11 cellular contexts compared by ENCODE assay signal in the genomic region with DNA sequence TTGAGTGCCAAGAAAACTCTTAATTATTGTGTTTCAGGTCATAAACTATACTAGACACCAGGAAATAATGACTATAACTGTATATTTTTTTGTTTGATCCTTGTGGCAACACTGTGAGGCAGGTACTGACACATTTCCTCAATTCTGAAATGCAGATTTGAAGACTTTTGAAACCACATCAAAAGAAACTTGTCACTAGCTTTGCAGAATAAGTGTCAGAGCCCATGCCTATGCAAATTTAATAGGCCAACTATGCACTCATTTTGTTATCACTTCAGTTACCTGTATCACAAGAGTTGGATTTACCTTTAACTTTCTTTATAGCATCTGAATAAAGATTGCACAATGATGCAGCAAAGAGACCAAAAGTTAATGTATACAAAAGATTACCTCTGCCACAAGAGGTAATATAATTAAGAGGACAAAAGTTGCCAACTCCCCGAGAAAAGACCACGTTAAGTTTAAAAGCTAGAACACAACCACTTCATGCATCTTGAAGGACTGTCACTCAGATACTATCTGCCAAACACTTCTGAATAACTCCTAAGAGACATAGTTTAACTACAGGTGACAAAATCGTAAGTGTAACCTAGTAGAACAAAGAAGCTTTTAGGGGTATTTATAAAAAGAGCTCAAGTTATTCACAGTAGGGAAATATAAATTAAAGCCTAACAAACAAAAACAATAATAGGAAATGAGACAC.
DNase-seq lines count a peak whose midpoint lies in the region; ATAC-seq and TF ChIP-seq lines count a peak whose summit lies in the region.
"Had no signal": no experiment of that assay in that cellular context is flagged by ENCODE, and none has a peak within 500 bp of the region (broad histone marks: within the 10 kb centered on the region; RNA-seq: fewer than 3 reads in every experiment).

No MANE protein-coding gene starts in this region.

- ATAC-seq in natural killer cell (peak; percentile 35 to 75 (median 71)), HG02678 (IDR thresholded peaks at IDR 0.05; ENCODE audit: unreplicated experiment) (peak; percentile 85)
- no peak for ATAC-seq in natural killer cell treated with Interleukin-12 subunit alpha and Interleukin-12 subunit beta and Interleukin-15 and Interleukin-18, amount 100 ng/mL, for 72 hours
- ATAC-seq in stimulated activated naive CD8-positive, alpha-beta T cell treated with anti-CD3 and anti-CD28 coated beads, Interleukin-15, Interleukin-2, amounts not matched to agents 100 U/mL and 50 U/mL, for 24 hours: peak; percentile 98

- H3K36me3 Mint-ChIP-seq in natural killer cell: no peaks in the 10 kb centered on the region
- peaks cover 10% of the 10 kb centered on the region for H3K36me3 Mint-ChIP-seq in natural killer cell treated with Interleukin-12 subunit alpha and Interleukin-12 subunit beta and Interleukin-15 and Interleukin-18, amount 100 ng/mL, for 72 hours

- no peaks in the 10 kb centered on the region for H3K9me3 ChIP-seq in MM.1S (replicated peaks; ENCODE audit: insufficient read depth, low read length)
- no peaks in the 10 kb centered on the region for H3K9me3 ChIP-seq in suprapubic skin
- H3K9me3 ChIP-seq: ovary had no signal

- peaks cover 2 to 5% of the 10 kb centered on the region in 2 donors for H3K9me3 Mint-ChIP-seq in natural killer cell
- H3K9me3 Mint-ChIP-seq in natural killer cell treated with Interleukin-12 subunit alpha and Interleukin-12 subunit beta and Interleukin-15 and Interleukin-18, amount 100 ng/mL, for 72 hours: peaks cover 3% of the 10 kb centered on the region

- TF ChIP-seq CTCF in natural killer cell (IDR thresholded peaks at IDR 0.05) (no peak), MM.1S (IDR thresholded peaks at IDR 0.05; ENCODE audit: low read length) (no peak), suprapubic skin (IDR thresholded peaks at IDR 0.05) (no peak)

- H3K27me3 Mint-ChIP-seq in natural killer cell (ENCODE audit: low read depth in 2 of 2): peaks cover 0 to 6% of the 10 kb centered on the region in 2 donors
- peaks cover 3 to 10% of the 10 kb centered on the region in 2 donors for H3K27me3 Mint-ChIP-seq in natural killer cell treated with Interleukin-12 subunit alpha and Interleukin-12 subunit beta and Interleukin-15 and Interleukin-18, amount 100 ng/mL, for 72 hours

- H3F3A ChIP-seq in MM.1S (ENCODE audit: insufficient read depth, low read length): peaks cover 3% of the 10 kb centered on the region; the same call in 1 of the 2 replicates

- H3K9me2 ChIP-seq in MM.1S (replicated peaks; ENCODE audit: insufficient read depth, low read length): no peaks in the 10 kb centered on the region

- H3K4me1 ChIP-seq in MM.1S (ENCODE audit: low read length) (peaks cover 24% of the 10 kb centered on the region), suprapubic skin (no peaks in the 10 kb centered on the region)
- H3K4me1 ChIP-seq: BLaER1 treated with 17β-estradiol and CSF1 and Interleukin-3, amounts not matched to agents 10 nM and 100 nM had no signal

- no peak for TF ChIP-seq EP300 in suprapubic skin (IDR thresholded peaks at IDR 0.05)

- no peak overlapping the region for H3K4me3 Mint-ChIP-seq in natural killer cell
- H3K4me3 Mint-ChIP-seq in natural killer cell treated with Interleukin-12 subunit alpha and Interleukin-12 subunit beta and Interleukin-15 and Interleukin-18, amount 100 ng/mL, for 72 hours: no peak overlapping the region

- H3K36me3 ChIP-seq in MM.1S (replicated peaks; ENCODE audit: insufficient read depth, low read length) (no peaks in the 10 kb centered on the region), suprapubic skin (no peaks in the 10 kb centered on the region)
- H3K36me3 ChIP-seq: BLaER1 treated with 17β-estradiol and CSF1 and Interleukin-3, amounts not matched to agents 10 nM and 100 nM; ovary had no signal

- no peak overlapping the region for H3K9ac ChIP-seq in MM.1S (ENCODE audit: low read length)
- H3K9ac ChIP-seq: BLaER1 treated with 17β-estradiol and CSF1 and Interleukin-3, amounts not matched to agents 10 nM and 100 nM had no signal

- no peak for TF ChIP-seq POLR2A in suprapubic skin (IDR thresholded peaks at IDR 0.05)

- peaks cover 0 to 21% of the 10 kb centered on the region in 2 donors for H3K4me1 Mint-ChIP-seq in natural killer cell
- H3K4me1 Mint-ChIP-seq in natural killer cell treated with Interleukin-12 subunit alpha and Interleukin-12 subunit beta and Interleukin-15 and Interleukin-18, amount 100 ng/mL, for 72 hours (ENCODE audit: low read depth in 2 of 2): no peaks in the 10 kb centered on the region

- H3K4me3 ChIP-seq in MM.1S (ENCODE audit: low read length) (no peak overlapping the region), suprapubic skin (no peak overlapping the region)
- H3K4me3 ChIP-seq: BLaER1 treated with 17β-estradiol and CSF1 and Interleukin-3, amounts not matched to agents 10 nM and 100 nM; ovary had no signal

- WGBS in suprapubic skin: 43% methylated on average over 3 of the region's 3 CpGs

- no peaks in the 10 kb centered on the region for H3K79me2 ChIP-seq in MM.1S (ENCODE audit: low read length)

- H2AFZ ChIP-seq in MM.1S (ENCODE audit: low read length): no peak overlapping the region

- peak overlapping the region; percentile 40 for H3K4me2 ChIP-seq in MM.1S (ENCODE audit: low read depth, low read length)
- H3K4me2 ChIP-seq: BLaER1 treated with 17β-estradiol and CSF1 and Interleukin-3, amounts not matched to agents 10 nM and 100 nM had no signal

- H3K27me3 ChIP-seq in MM.1S (replicated peaks; ENCODE audit: insufficient read depth, low read length): no peaks in the 10 kb centered on the region
- H3K27me3 ChIP-seq in suprapubic skin: no peaks in the 10 kb centered on the region
- H3K27me3 ChIP-seq: BLaER1 treated with 17β-estradiol and CSF1 and Interleukin-3, amounts not matched to agents 10 nM and 100 nM; ovary had no signal

- H3K27ac Mint-ChIP-seq in natural killer cell: peak overlapping the region in 1 of 2 donors; percentile 33
- H3K27ac Mint-ChIP-seq in natural killer cell treated with Interleukin-12 subunit alpha and Interleukin-12 subunit beta and Interleukin-15 and Interleukin-18, amount 100 ng/mL, for 72 hours: no peak overlapping the region

- peak overlapping the region; percentile 59 for H3K27ac ChIP-seq in MM.1S (ENCODE audit: low read length)
- no peak overlapping the region for H3K27ac ChIP-seq in suprapubic skin
- H3K27ac ChIP-seq: BLaER1 treated with 17β-estradiol and CSF1 and Interleukin-3, amounts not matched to agents 10 nM and 100 nM; ovary had no signal

- no peak for DNase-seq in natural killer cell
- DNase-seq in natural killer cell treated with Interleukin-12 subunit alpha and Interleukin-12 subunit beta and Interleukin-15 and Interleukin-18, amount 100 ng/mL, for 72 hours (ENCODE audit: low spot score): no peak
- peak; percentile 93 for DNase-seq in MM.1S
- no peak for DNase-seq in stimulated activated naive CD8-positive, alpha-beta T cell treated with anti-CD3 and anti-CD28 coated beads, Interleukin-15, Interleukin-2, amounts not matched to agents 100 U/mL and 50 U/mL, for 24 hours
- DNase-seq in suprapubic skin (ENCODE audit: low spot score in 2 of 2): no peak
- DNase-seq in ecto neural progenitor cell (ENCODE audit: low spot score): no peak
- no peak for DNase-seq in NK-92 (lab: John Stamatoyannopoulos, UW; ENCODE audit: unreplicated experiment)
- DNase-seq: ovary; stimulated activated CD8-positive, alpha-beta memory T cell treated with anti-CD3 and anti-CD28 coated beads, Interleukin-4, amount 100 ng/mL, for 48 hours had no signal

- intact Hi-C loops in natural killer cell (cut with micrococcal nuclease): no loop called here

- H4K20me1 ChIP-seq in MM.1S (ENCODE audit: insufficient read depth, low read length): no peaks in the 10 kb centered on the region
- H4K20me1 ChIP-seq: BLaER1 treated with 17β-estradiol and CSF1 and Interleukin-3, amounts not matched to agents 10 nM and 100 nM had no signal

Comparison
In these comparisons a context has a peak if more than half of its experiments do, and no peak if none do; other contexts are left out.
1. ATAC-seq: peak in natural killer cell (3 of 3), HG02678 (single experiment) and stimulated activated naive CD8-positive, alpha-beta T cell treated with anti-CD3 and anti-CD28 coated beads, Interleukin-15, Interleukin-2, amounts not matched to agents 100 U/mL and 50 U/mL, for 24 hours (single experiment); none in natural killer cell treated with Interleukin-12 subunit alpha and Interleukin-12 subunit beta and Interleukin-15 and Interleukin-18, amount 100 ng/mL, for 72 hours (0 of 2).